ENCODE assay signal across 8 cellular contexts in genomic region chr19:58278156-58279041, GRCh38. TPM values are rescaled to one million over a fixed set of nuclear protein-coding genes. Genes with fewer than 3 reads are reported as not detected.
A peak's percentile ranks its signal among the peaks of the same experiment; 100 is the strongest.
DNase-seq lines count a peak whose midpoint lies in the region; ATAC-seq and TF ChIP-seq lines count a peak whose summit lies in the region.

Gene ZNF8 (plus strand): TSS chr19:58278955. CDS start chr19:58279082, 127 bp downstream.

- ATAC-seq in RWPE2 (ENCODE audit: low read depth) = peak; percentile 96
- peak; percentile 97 to 100 (median 98) for ATAC-seq in natural killer cell

- no peak for TF ChIP-seq CTCF in Loucy (conservative IDR thresholded peaks at IDR 0.05; ENCODE audit: low read length)
- no peak for TF ChIP-seq CTCF in RWPE2 (IDR thresholded peaks at IDR 0.05; ENCODE audit: poor library complexity, severe bottlenecking)
- TF ChIP-seq CTCF in natural killer cell (IDR thresholded peaks at IDR 0.05) = no peak

- peak within 1 kb of the TSS; percentile 88 for H3K9ac ChIP-seq in Loucy (ENCODE audit: low read depth, low read length, poor library complexity, severe bottlenecking)

- H2AFZ ChIP-seq in Loucy (ENCODE audit: low read length) = peak within 1 kb of the TSS; percentile 95

- peak within 1 kb of the TSS; percentile 92 for H3K4me2 ChIP-seq in Loucy (ENCODE audit: low read depth, low read length, poor library complexity, severe bottlenecking)

- H3K27me3 ChIP-seq in H7 (ENCODE audit: control insufficient read depth, insufficient read depth, low read length) (no peaks in the 10 kb centered on the region), Loucy (ENCODE audit: insufficient read depth, low read length, poor library complexity, severe bottlenecking) (no peaks in the 10 kb centered on the region), RWPE2 (ENCODE audit: insufficient read depth, poor library complexity, severe bottlenecking) (no peaks in the 10 kb centered on the region)

- H3K9me3 ChIP-seq in Loucy (ENCODE audit: insufficient read depth, low read depth, low read length) (no peaks in the 10 kb centered on the region), RWPE2 (ENCODE audit: severe bottlenecking) (no peaks in the 10 kb centered on the region)

- DNase-seq in ELR (ENCODE audit: low read depth) (peak; percentile 100), H7 (peak; percentile 99), RWPE2 (ENCODE audit: low spot score) (peak; percentile 98), fibroblast of peridontal ligament (ENCODE audit: extremely low read depth) (peak; percentile 97), natural killer cell (peak; percentile 93)
- DNase-seq in activated effector memory CD4-positive, alpha-beta T cell treated with Interleukin-2 at 50 U/mL for 16 hours = peak; percentile 97
- DNase-seq in stimulated activated naive CD4-positive, alpha-beta T cell (lab: John Stamatoyannopoulos, UW) = peak; percentile 88 to 96 (median 90)

- H3K36me3 ChIP-seq in H7 (replicated peaks; ENCODE audit: control insufficient read depth, insufficient read depth, low read length) (0 out of 2 replicates have a peak, but pooled peaks cover 1% of the 10 kb centered on the region), Loucy (ENCODE audit: insufficient read depth, low read length) (no peaks in the 10 kb centered on the region), RWPE2 (ENCODE audit: low read depth) (peaks cover 24% of the 10 kb centered on the region)

- intact Hi-C loops in natural killer cell (cut with micrococcal nuclease) = loop anchor here (1.0 to 2.0 kb wide), 3 partner anchors 27 to 96 kb away; partner anchors contain the start of genes ERVK3-1 and ZNF274

- H3K79me2 ChIP-seq in Loucy (ENCODE audit: insufficient read depth, low read length) = peaks cover 56% of the 10 kb centered on the region

- H3K9me2 ChIP-seq in Loucy (replicated peaks; ENCODE audit: low read depth, low read length) = no peaks in the 10 kb centered on the region

- H3K4me1 ChIP-seq in Loucy (ENCODE audit: insufficient read depth, low read length, poor library complexity, severe bottlenecking) = peaks cover 30% of the 10 kb centered on the region
- peaks cover 3% of the 10 kb centered on the region for H3K4me1 ChIP-seq in RWPE2 (ENCODE audit: insufficient read depth, poor library complexity, severe bottlenecking)

- H3K27me3 Mint-ChIP-seq in natural killer cell (ENCODE audit: low read depth in 2 of 2) = no peaks in the 10 kb centered on the region

- peak within 1 kb of the TSS; percentile 44 for H3K27ac ChIP-seq in RWPE2 (ENCODE audit: poor library complexity, severe bottlenecking)

- peaks cover 32% of the 10 kb centered on the region for H4K20me1 ChIP-seq in Loucy (ENCODE audit: insufficient read depth, low read length, poor library complexity, severe bottlenecking)

- H3K36me3 Mint-ChIP-seq in natural killer cell = peaks cover 6% of the 10 kb centered on the region

- H3K4me3 ChIP-seq in H7 (ENCODE audit: insufficient read depth, low read depth, low read length) (peak within 1 kb of the TSS; percentile 96), Loucy (ENCODE audit: low read length, poor library complexity, severe bottlenecking) (peak within 1 kb of the TSS; percentile 82), RWPE2 (ENCODE audit: severe bottlenecking) (peak within 1 kb of the TSS; percentile 66)

- H3K9me3 Mint-ChIP-seq in natural killer cell = no peaks in the 10 kb centered on the region

- H3K27ac Mint-ChIP-seq in natural killer cell = peak within 1 kb of the TSS; percentile 94 to 99

- H3K4me1 Mint-ChIP-seq in natural killer cell = peaks cover 30 to 40% of the 10 kb centered on the region in 2 donors

- peak within 1 kb of the TSS; percentile 96 for H3K4me3 Mint-ChIP-seq in natural killer cell

- H3F3A ChIP-seq in Loucy (ENCODE audit: low read depth) = no peaks in the 10 kb centered on the region

RNA-seq across cellular contexts. Expression of gene ZNF8, which starts in this region (rescaled TPM):
- total RNA-seq in H7 (2014; rRNA removed; shearing (Covaris generic)) = 9.4 and 11.9 TPM in 2 replicates
- 1 to 10 TPM; 6.4 to 8.7 (median 7.7) TPM for total RNA-seq in natural killer cell

Comparison
In these comparisons a context has a peak if more than half of its experiments do, and no peak if none do; other contexts are left out.
1. Peak in every context shown above with its lines: DNase-seq, ATAC-seq, H3K4me3 ChIP-seq and H3K27ac ChIP-seq.